8 cellular contexts compared by ENCODE assay signal in the genomic region with DNA sequence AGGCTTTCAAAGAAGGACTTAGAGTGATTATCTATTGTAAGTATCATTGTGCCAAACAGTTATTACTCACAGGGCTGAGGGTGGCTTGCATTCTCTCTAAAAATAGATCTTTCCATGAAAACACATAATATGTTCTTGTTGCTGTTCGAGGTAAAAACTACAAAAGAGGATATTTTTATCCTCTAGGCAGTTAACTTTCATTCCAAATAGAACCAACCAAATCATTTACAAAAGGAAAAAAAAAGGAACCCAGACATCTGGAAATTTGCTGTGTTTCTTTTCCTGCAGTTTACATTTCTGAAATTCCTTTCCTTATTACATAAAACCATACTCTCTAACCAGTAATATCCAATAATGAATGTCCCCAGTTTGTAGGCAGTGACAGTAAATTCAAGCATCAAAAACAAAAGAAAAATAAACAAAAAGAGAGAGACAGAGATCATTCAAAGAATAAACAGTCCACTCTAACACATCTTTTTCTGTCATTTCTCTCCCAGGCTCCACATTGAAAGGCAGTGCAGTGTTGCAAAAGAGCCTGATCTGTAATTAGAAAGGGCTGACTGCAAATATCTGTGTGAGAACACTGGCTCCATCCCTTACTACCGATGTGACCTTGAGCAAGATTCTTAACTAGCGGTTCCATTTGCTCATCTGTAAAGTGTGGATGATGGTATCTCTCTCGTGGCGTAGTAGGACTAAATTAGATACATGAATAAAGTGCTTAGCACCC. TPM values are rescaled to one million over a fixed set of nuclear protein-coding genes. Genes with fewer than 3 reads are reported as not detected.
DNase-seq lines count a peak whose midpoint lies in the region; ATAC-seq and TF ChIP-seq lines count a peak whose summit lies in the region.

No MANE protein-coding gene starts in this region.

- no peaks in the 10 kb centered on the region for H3K9me3 Mint-ChIP-seq in natural killer cell

- H3K27me3 Mint-ChIP-seq in natural killer cell (ENCODE audit: low read depth in 2 of 2): peaks cover 11 to 12% of the 10 kb centered on the region in 2 donors

- intact Hi-C loops in sciatic nerve (cut with DNase I): no loop called here
- intact Hi-C loops in natural killer cell (cut with micrococcal nuclease): no loop called here

- no peak for TF ChIP-seq CTCF in natural killer cell (IDR thresholded peaks at IDR 0.05)

- peak overlapping the region; percentile 77 for H3K27ac ChIP-seq in epithelial cell of prostate

- no peak for DNase-seq in epithelial cell of prostate (ENCODE audit: low read depth, low spot score)
- DNase-seq in sciatic nerve (ENCODE audit: low spot score): no peak
- no peak for DNase-seq in NCI-H226
- no peak for DNase-seq in GM19238 (ENCODE audit: insufficient read length, low spot score)
- no peak for DNase-seq in T-helper 2 cell
- no peak for DNase-seq in natural killer cell

- no peak overlapping the region for H3K27ac Mint-ChIP-seq in natural killer cell

- H3K36me3 Mint-ChIP-seq in natural killer cell: no peaks in the 10 kb centered on the region

- no peak overlapping the region for H3K4me3 Mint-ChIP-seq in natural killer cell

- H3K4me1 Mint-ChIP-seq in natural killer cell: peaks cover 0 to 4% of the 10 kb centered on the region in 2 donors

- ATAC-seq in GM19455 (IDR thresholded peaks at IDR 0.05; ENCODE audit: unreplicated experiment) (peak; percentile 19), HG03460 (IDR thresholded peaks at IDR 0.05; ENCODE audit: unreplicated experiment) (peak; percentile 27), sciatic nerve (peak; percentile 89), natural killer cell (no peak)

RNA-seq across cellular contexts. Expression of a gene that starts 27.1 kb away (rescaled TPM):
- total RNA-seq in sciatic nerve: 13.8 TPM
- under 1 TPM in 1 of 3 donors, not detected in 2; 0.58 TPM for total RNA-seq in natural killer cell

Comparison
In these comparisons a context has a peak if more than half of its experiments do, and no peak if none do; other contexts are left out.
1. ATAC-seq: peak in GM19455 (single experiment), HG03460 (single experiment) and sciatic nerve (single experiment); none in natural killer cell (0 of 3).